8 cellular contexts compared by ENCODE assay signal in the genomic region with DNA sequence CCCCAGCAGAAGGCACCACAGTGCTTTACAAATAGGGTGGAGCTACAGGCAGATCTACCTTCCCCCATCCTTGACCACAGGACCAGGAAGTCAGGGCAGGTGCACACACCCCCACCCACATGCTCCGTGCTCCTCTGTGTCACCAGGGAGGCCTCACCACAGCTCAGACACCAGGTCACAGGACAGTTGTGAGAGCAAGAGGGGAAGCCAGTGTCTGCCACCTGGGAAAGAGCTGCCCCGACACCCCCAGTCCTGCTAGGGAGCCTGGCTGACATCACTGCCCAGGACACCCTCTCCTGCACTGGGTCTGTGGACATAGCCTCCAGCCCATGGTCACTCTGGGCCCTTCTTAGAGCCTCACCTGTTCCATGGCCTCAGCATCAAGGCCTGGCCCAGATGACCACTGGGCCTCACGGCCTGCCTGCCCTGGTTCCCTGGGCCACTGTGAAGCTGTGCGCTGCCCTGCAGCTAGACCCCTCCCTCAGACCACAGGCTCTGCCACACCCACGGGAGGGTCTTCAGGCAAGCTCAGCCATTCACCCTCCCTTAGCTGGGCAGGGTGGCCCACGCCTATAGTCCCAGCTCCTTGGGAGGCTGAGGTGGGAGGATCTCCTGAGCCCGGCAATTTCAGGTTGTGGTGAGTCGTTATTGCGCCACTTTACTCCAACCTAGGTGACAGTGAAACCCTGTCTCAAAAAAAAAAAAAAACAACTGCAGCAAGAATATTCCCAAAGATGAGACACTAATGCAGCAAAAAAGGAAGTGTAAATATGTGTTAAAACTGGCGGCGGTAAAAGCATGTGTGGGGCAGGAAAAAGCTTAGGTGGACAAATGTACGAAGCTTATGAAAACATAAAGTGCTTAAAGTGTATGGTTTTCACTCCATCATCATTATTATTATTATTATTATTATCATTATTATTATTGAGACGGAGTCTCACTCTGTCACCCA. TPM values are rescaled to one million over a fixed set of nuclear protein-coding genes. Genes with fewer than 3 reads are reported as not detected.
DNase-seq lines count a peak whose midpoint lies in the region; ATAC-seq and TF ChIP-seq lines count a peak whose summit lies in the region.

No MANE protein-coding gene starts in this region.

- H4K8ac ChIP-seq in mesenchymal stem cell (ENCODE audit: low read length) = no peak overlapping the region

- peaks cover 2% of the 10 kb centered on the region for H3K79me1 ChIP-seq in mesenchymal stem cell (replicated peaks; ENCODE audit: low read length, poor library complexity, severe bottlenecking)

- intact Hi-C loops in spleen (cut with DNase I; ENCODE audit: low total_unique reads) = no loop called here

- H3K4me2 ChIP-seq in mesenchymal stem cell (ENCODE audit: low read length, poor library complexity, severe bottlenecking) = no peak overlapping the region

- H2BK15ac ChIP-seq in mesenchymal stem cell (ENCODE audit: low read depth, poor library complexity, severe bottlenecking) = no peak overlapping the region

- H4K91ac ChIP-seq in mesenchymal stem cell (ENCODE audit: low read length) = no peak overlapping the region

- H3K27ac Mint-ChIP-seq in activated T-helper 17 cell treated with anti-CD3 and anti-CD28 coated beads, Interleukin-2, amount 50 U/mL, for 72 hours = peak overlapping the region; percentile 70

- peaks cover 17% of the 10 kb centered on the region for H3K4me1 Mint-ChIP-seq in activated T-helper 17 cell treated with anti-CD3 and anti-CD28 coated beads, Interleukin-2, amount 50 U/mL, for 72 hours

- H2AK5ac ChIP-seq in mesenchymal stem cell (ENCODE audit: low read length, severe bottlenecking) = no peak overlapping the region

- in situ Hi-C loops in GM13977 (cut with MboI; ENCODE audit: low pct_unique_long_range_greater_than_20kb, low sequenced_read_pairs, unreplicated experiment) = no loop called here

- H3K4ac ChIP-seq in mesenchymal stem cell (ENCODE audit: low read depth in 1 of 2, low read length in 2 of 2) = no peak overlapping the region

- H3K4me3 Mint-ChIP-seq in activated T-helper 17 cell treated with anti-CD3 and anti-CD28 coated beads, Interleukin-2, amount 50 U/mL, for 72 hours = no peak overlapping the region

- H3K23ac ChIP-seq in mesenchymal stem cell (ENCODE audit: low read length in 2 of 2) = no peak overlapping the region

- no peaks in the 10 kb centered on the region for H3K27me3 ChIP-seq in spleen (replicated peaks in 1 of 7)
- no peaks in the 10 kb centered on the region for H3K27me3 ChIP-seq in mesenchymal stem cell (ENCODE audit: control insufficient read depth in 1 of 2, insufficient read depth in 1 of 2, low read length in 2 of 2)

- H2BK12ac ChIP-seq in mesenchymal stem cell (ENCODE audit: low read length in 2 of 2) = no peak overlapping the region

- H3K9ac ChIP-seq in mesenchymal stem cell (ENCODE audit: low read length) = no peak overlapping the region

- no peak overlapping the region for H3K18ac ChIP-seq in mesenchymal stem cell (ENCODE audit: low read depth in 1 of 2, low read length in 2 of 2)

- H2BK5ac ChIP-seq in mesenchymal stem cell (ENCODE audit: low read depth, low read length, poor library complexity, severe bottlenecking) = no peak overlapping the region

- H3K4me3 ChIP-seq in spleen (peak overlapping the region in 1 of 8 donors; percentile 44), mesenchymal stem cell (ENCODE audit: insufficient read depth in 1 of 2, low read depth in 1 of 2, low read length in 2 of 2) (no peak overlapping the region)

- TF ChIP-seq POLR2A in spleen (IDR thresholded peaks at IDR 0.05) = peak in 1 of 3 donors; percentile 42

- no peaks in the 10 kb centered on the region for H3K27me3 Mint-ChIP-seq in activated T-helper 17 cell treated with anti-CD3 and anti-CD28 coated beads, Interleukin-2, amount 50 U/mL, for 72 hours

- no peak overlapping the region for H2BK120ac ChIP-seq in mesenchymal stem cell (ENCODE audit: low read depth, low read length)

- no peak for TF ChIP-seq CTCF in GM13977 (IDR thresholded peaks at IDR 0.05; ENCODE audit: extremely low read depth, insufficient read depth, missing control alignments)
- no peak for TF ChIP-seq CTCF in spleen (IDR thresholded peaks at IDR 0.05 in 8 of 11, conservative IDR thresholded peaks at IDR 0.05 in 3 of 11)

- no peak overlapping the region for H2AFZ ChIP-seq in mesenchymal stem cell (ENCODE audit: low read depth, low read length)

- H3K4me1 ChIP-seq in spleen (peaks cover 11 to 74% (median 55%) of the 10 kb centered on the region in 6 donors), mesenchymal stem cell (ENCODE audit: control insufficient read depth, insufficient read depth, low read depth, low read length) (peaks cover 8% of the 10 kb centered on the region)

- H3K14ac ChIP-seq in mesenchymal stem cell (ENCODE audit: low read length in 2 of 2) = no peak overlapping the region

- H3K36me3 Mint-ChIP-seq in activated T-helper 17 cell treated with anti-CD3 and anti-CD28 coated beads, Interleukin-2, amount 50 U/mL, for 72 hours (ENCODE audit: low read depth) = peaks cover 37% of the 10 kb centered on the region

- H3K9me3 Mint-ChIP-seq in activated T-helper 17 cell treated with anti-CD3 and anti-CD28 coated beads, Interleukin-2, amount 50 U/mL, for 72 hours = no peaks in the 10 kb centered on the region

- ATAC-seq in HG02610 (IDR thresholded peaks at IDR 0.05; ENCODE audit: unreplicated experiment) (peak; percentile 75), HG02763 (IDR thresholded peaks at IDR 0.05; ENCODE audit: unreplicated experiment) (no peak)
- ATAC-seq in activated T-helper 17 cell treated with anti-CD3 and anti-CD28 coated beads, Interleukin-2, amount 50 U/mL, for 72 hours (replicated peaks) = peak; percentile 93

- H3K27ac ChIP-seq in spleen (peak overlapping the region in 7 of 8 donors; percentile 44 to 90 (median 82)), mesenchymal stem cell (ENCODE audit: low read length, poor library complexity, severe bottlenecking) (no peak overlapping the region)

- WGBS in spleen, 5 donors = 59 to 68% (median 67%) methylated on average over 12 to 13 of the region's 13 CpGs
- 95% methylated on average over 11 of the region's 13 CpGs for WGBS in mesenchymal stem cell

- H3K36me3 ChIP-seq in spleen = peaks cover 0 to 34% (median 10%) of the 10 kb centered on the region in 6 donors
- peaks cover 4 to 28% of the 10 kb centered on the region in 2 experiments for H3K36me3 ChIP-seq in mesenchymal stem cell (ENCODE audit: control insufficient read depth in 1 of 2, insufficient read depth in 2 of 2, low read depth in 1 of 2, low read length in 2 of 2)

- H3K9me3 ChIP-seq in spleen = no peaks in the 10 kb centered on the region
- H3K9me3 ChIP-seq in mesenchymal stem cell (ENCODE audit: control insufficient read depth, low read length) = no peaks in the 10 kb centered on the region

- peak; percentile 86 for DNase-seq in GM13977 (ENCODE audit: low spot score)
- DNase-seq in NCI-H226 = peak; percentile 15
- DNase-seq in spleen = peak; percentile 92
- no peak for DNase-seq in cerebellum (ENCODE audit: low spot score)
- no peak for DNase-seq in mesenchymal stem cell

RNA-seq across cellular contexts. Expression of a gene that starts 14.2 kb away (rescaled TPM):
- 10 to 100 TPM; 26.4 to 61.9 TPM for total RNA-seq in activated T-helper 17 cell treated with anti-CD3 and anti-CD28 coated beads, Interleukin-2, amount 50 U/mL, for 72 hours
- total RNA-seq in spleen = 10 to 100 TPM in 4 of 7 donors, 1 to 10 TPM in 3; 5.2 to 17.9 (median 13.2) TPM
- 10 to 100 TPM; 13.1 to 24.1 (median 21.2) TPM for polyA plus RNA-seq in spleen
- 3.4 TPM for total RNA-seq in cerebellum
- polyA plus RNA-seq in mesenchymal stem cell (2013, experiment 1 of 2) = 8.4 TPM
- 8.7 TPM for polyA plus RNA-seq in mesenchymal stem cell (2013, experiment 2 of 2)

RNA-seq across cellular contexts. Expression of a gene that starts 14.4 kb away (rescaled TPM):
- 10 to 100 TPM; 34.4 to 60.3 TPM for total RNA-seq in activated T-helper 17 cell treated with anti-CD3 and anti-CD28 coated beads, Interleukin-2, amount 50 U/mL, for 72 hours
- 10 to 100 TPM; 13.6 to 25.1 (median 17.2) TPM for total RNA-seq in spleen
- 10 to 100 TPM; 39.8 to 48.1 (median 46.6) TPM for polyA plus RNA-seq in spleen
- 13.0 TPM for total RNA-seq in cerebellum
- 22.6 TPM for polyA plus RNA-seq in mesenchymal stem cell (2013, experiment 1 of 2)
- 24.2 TPM for polyA plus RNA-seq in mesenchymal stem cell (2013, experiment 2 of 2)

RNA-seq across cellular contexts. Expression of a gene that starts 33.2 kb away (rescaled TPM):
- under 1 TPM in 1 of 2 donors, not detected in 1; 0.24 TPM for total RNA-seq in activated T-helper 17 cell treated with anti-CD3 and anti-CD28 coated beads, Interleukin-2, amount 50 U/mL, for 72 hours
- total RNA-seq in spleen (10 to 100 TPM in 4 of 7 donors, 1 to 10 TPM in 3; 6.5 to 23.0 (median 14.9) TPM), cerebellum (5.3 TPM)
- polyA plus RNA-seq in spleen = 10 to 100 TPM in 1 of 3 donors, 1 to 10 TPM in 2; 7.0 to 11.4 (median 9.2) TPM
- polyA plus RNA-seq in mesenchymal stem cell (2013, experiment 1 of 2) = 73.8 TPM
- 69.6 TPM for polyA plus RNA-seq in mesenchymal stem cell (2013, experiment 2 of 2)

RNA-seq across cellular contexts. Expression of a gene that starts 38.8 kb away (rescaled TPM):
- total RNA-seq in activated T-helper 17 cell treated with anti-CD3 and anti-CD28 coated beads, Interleukin-2, amount 50 U/mL, for 72 hours = 10 to 100 TPM; 45.6 to 51.9 TPM
- total RNA-seq in spleen (10 to 100 TPM; 34.8 to 82.4 (median 50.0) TPM), cerebellum (27.5 TPM)
- polyA plus RNA-seq in spleen = 100 to 1,000 TPM; 115 to 122 (median 121) TPM
- polyA plus RNA-seq in mesenchymal stem cell (2013, experiment 1 of 2) = 156 TPM
- 156 TPM for polyA plus RNA-seq in mesenchymal stem cell (2013, experiment 2 of 2)

Comparison
In these comparisons a context has a peak if more than half of its experiments do, and no peak if none do; other contexts are left out.
1. DNase-seq: peak in GM13977 (single experiment), NCI-H226 (single experiment) and spleen (single experiment); none in cerebellum (single experiment) and mesenchymal stem cell (single experiment).